ENCODE assay signal across 34 cellular contexts in genomic region chr11:75099635-75100034, GRCh38. TPM values are rescaled to one million over a fixed set of nuclear protein-coding genes. Genes with fewer than 3 reads are reported as not detected.
"Had no signal": no experiment of that assay in that cellular context is flagged by ENCODE, and none has a peak within 500 bp of the region (broad histone marks: within the 10 kb centered on the region; RNA-seq: fewer than 3 reads in every experiment).

No MANE protein-coding gene starts in this region.

- H3K4me3 Mint-ChIP-seq: activated CD4-positive, alpha-beta memory T cell treated with anti-CD3 and anti-CD28 coated beads, Interleukin-2, amount 10 ng/mL, durations not matched to agents 7 days and 5 days; activated CD4-positive, alpha-beta T cell treated with anti-CD3 and anti-CD28 coated beads for 36 hours; activated CD4-positive, alpha-beta T cell treated with anti-CD3 and anti-CD28 coated beads, Interleukin-2, amount 10 ng/mL, durations not matched to agents 7 days and 5 days; activated CD8-positive, alpha-beta memory T cell treated with anti-CD3 and anti-CD28 coated beads, Interleukin-2, amount 10 ng/mL, durations not matched to agents 7 days and 5 days; activated CD8-positive, alpha-beta T cell treated with anti-CD3 and anti-CD28 coated beads, Interleukin-2, amount 10 ng/mL, durations not matched to agents 7 days and 5 days; activated naive CD4-positive, alpha-beta T cell treated with anti-CD3 and anti-CD28 coated beads for 36 hours; activated naive CD8-positive, alpha-beta T cell treated with anti-CD3 and anti-CD28 coated beads for 36 hours; activated T-cell treated with anti-CD3 and anti-CD28 coated beads, Interleukin-2, amount 50 U/mL, for 4 hours; activated T-cell treated with anti-CD3 and anti-CD28 coated beads, Interleukin-2, amount 50 U/mL, for 72 hours; activated T-helper 1 cell treated with anti-CD3 and anti-CD28 coated beads, Interleukin-12 subunit alpha, Interleukin-12 subunit beta, Interleukin-2, Interleukin-4 antibody, amounts not matched to agents 30 ng/mL and 10 ng/mL and 1 ng/mL, durations not matched to agents 14 hours and 24 hours and 36 hours; T-helper 17 cell; WTC11 had no signal

- H3K36me3 ChIP-seq: adrenal gland, brain microvascular endothelial cell, breast epithelium, WERI-Rb-1 had no signal

- H3K27me3 ChIP-seq: adrenal gland, body of pancreas, breast epithelium had no signal

- H3K36me3 Mint-ChIP-seq: activated CD8-positive, alpha-beta memory T cell treated with anti-CD3 and anti-CD28 coated beads, Interleukin-2, amount 10 ng/mL, durations not matched to agents 7 days and 5 days; activated naive CD4-positive, alpha-beta T cell treated with anti-CD3 and anti-CD28 coated beads, Interleukin-2, amount 50 U/mL, for 72 hours; activated naive CD8-positive, alpha-beta T cell treated with anti-CD3 and anti-CD28 coated beads for 36 hours had no signal

- H3K4me1 Mint-ChIP-seq: activated CD4-positive, alpha-beta T cell treated with anti-CD3 and anti-CD28 coated beads, Interleukin-2, amount 10 ng/mL, durations not matched to agents 7 days and 5 days had no signal

- DNase-seq: activated CD4-positive, alpha-beta T cell treated with anti-CD3 and anti-CD28 coated beads for 1 hour; activated CD4-positive, alpha-beta T cell treated with anti-CD3 and anti-CD28 coated beads, Interleukin-2, amount 10 ng/mL, durations not matched to agents 7 days and 5 days; activated CD4-positive, CD25-positive, alpha-beta regulatory T cell; activated CD8-positive, alpha-beta memory T cell treated with anti-CD3 and anti-CD28 coated beads for 24 hours; activated CD8-positive, alpha-beta T cell treated with anti-CD3 and anti-CD28 coated beads, Interleukin-2, amount 10 ng/mL, durations not matched to agents 7 days and 5 days; activated effector memory CD4-positive, alpha-beta T cell treated with anti-CD3 and anti-CD28 coated beads, Interleukin-2, amount 50 U/mL, for 16 hours; activated gamma-delta T cell treated with Interleukin-2 at 50 U/mL for 16 hours; activated naive CD4-positive, alpha-beta T cell; activated naive CD4-positive, alpha-beta T cell treated with anti-CD3 and anti-CD28 coated beads, Interleukin-2, amount 50 U/mL, for 16 hours; activated T-cell treated with anti-CD3 and anti-CD28 coated beads, Interleukin-2, amount 50 U/mL, for 4 hours; adrenal gland; amniotic stem cell; aorta; body of pancreas; central memory CD4-positive, alpha-beta T cell; T-helper 17 cell; T1000; WERI-Rb-1 had no signal

- H3K27ac Mint-ChIP-seq: activated CD4-positive, alpha-beta memory T cell treated with anti-CD3 and anti-CD28 coated beads, Interleukin-2, amount 10 ng/mL, durations not matched to agents 7 days and 5 days; activated CD4-positive, alpha-beta T cell treated with anti-CD3 and anti-CD28 coated beads for 36 hours; activated CD4-positive, alpha-beta T cell treated with anti-CD3 and anti-CD28 coated beads, Interleukin-2, amount 10 ng/mL, durations not matched to agents 7 days and 5 days; activated CD8-positive, alpha-beta memory T cell treated with anti-CD3 and anti-CD28 coated beads, Interleukin-2, amount 10 ng/mL, durations not matched to agents 7 days and 5 days; activated CD8-positive, alpha-beta T cell treated with anti-CD3 and anti-CD28 coated beads, Interleukin-2, amount 10 ng/mL, durations not matched to agents 7 days and 5 days; activated naive CD4-positive, alpha-beta T cell treated with anti-CD3 and anti-CD28 coated beads for 36 hours; activated naive CD4-positive, alpha-beta T cell treated with anti-CD3 and anti-CD28 coated beads, Interleukin-2, amount 50 U/mL, for 72 hours; activated naive CD8-positive, alpha-beta T cell treated with anti-CD3 and anti-CD28 coated beads for 36 hours; activated T-cell treated with anti-CD3 and anti-CD28 coated beads, Interleukin-2, amount 50 U/mL, for 72 hours; activated T-helper 1 cell treated with anti-CD3 and anti-CD28 coated beads, Interleukin-12 subunit alpha, Interleukin-12 subunit beta, Interleukin-2, Interleukin-4 antibody, amounts not matched to agents 30 ng/mL and 10 ng/mL and 1 ng/mL, durations not matched to agents 14 hours and 24 hours and 36 hours; activated T-helper 17 cell treated with anti-CD3 and anti-CD28 coated beads, Interleukin-2, amount 50 U/mL, for 72 hours; T-helper 17 cell; WTC11 had no signal

- H3K4me3 ChIP-seq: adrenal gland, body of pancreas, breast epithelium had no signal

- H3K4me1 ChIP-seq: adrenal gland, body of pancreas, breast epithelium had no signal

- H3K9me3 ChIP-seq: adrenal gland, body of pancreas, breast epithelium had no signal

- ATAC-seq: activated CD8-positive, alpha-beta T cell treated with anti-CD3 and anti-CD28 coated beads, Interleukin-2, amount 10 ng/mL, durations not matched to agents 7 days and 5 days; body of pancreas; WTC11 had no signal

- H3K9me3 Mint-ChIP-seq: activated CD4-positive, alpha-beta memory T cell treated with anti-CD3 and anti-CD28 coated beads, Interleukin-2, amount 10 ng/mL, durations not matched to agents 7 days and 5 days; activated CD4-positive, alpha-beta T cell treated with anti-CD3 and anti-CD28 coated beads, Interleukin-2, amount 10 ng/mL, durations not matched to agents 7 days and 5 days; activated naive CD4-positive, alpha-beta T cell treated with anti-CD3 and anti-CD28 coated beads for 36 hours; activated naive CD8-positive, alpha-beta T cell treated with anti-CD3 and anti-CD28 coated beads for 36 hours; activated T-cell treated with anti-CD3 and anti-CD28 coated beads, Interleukin-2, amount 50 U/mL, for 4 hours; activated T-helper 1 cell treated with anti-CD3 and anti-CD28 coated beads, Interleukin-12 subunit alpha, Interleukin-12 subunit beta, Interleukin-2, Interleukin-4 antibody, amounts not matched to agents 30 ng/mL and 10 ng/mL and 1 ng/mL, durations not matched to agents 14 hours and 24 hours and 36 hours; activated T-helper 17 cell treated with anti-CD3 and anti-CD28 coated beads, Interleukin-2, amount 50 U/mL, for 72 hours had no signal

- FAIRE-seq: astrocyte had no signal

- H3K27ac ChIP-seq: adrenal gland, body of pancreas, brain microvascular endothelial cell, breast epithelium, WERI-Rb-1 had no signal

RNA-seq across cellular contexts. Expression of gene OR2AT4, which starts 3.0 kb away (rescaled TPM):
- total RNA-seq: activated CD4-positive, alpha-beta memory T cell treated with anti-CD3 and anti-CD28 coated beads, Interleukin-2, amount 10 ng/mL, durations not matched to agents 7 days and 5 days; activated CD4-positive, alpha-beta T cell treated with anti-CD3 and anti-CD28 coated beads for 36 hours; activated CD4-positive, alpha-beta T cell treated with anti-CD3 and anti-CD28 coated beads, Interleukin-2, amount 10 ng/mL, durations not matched to agents 7 days and 5 days; activated CD8-positive, alpha-beta memory T cell treated with anti-CD3 and anti-CD28 coated beads, Interleukin-2, amount 10 ng/mL, durations not matched to agents 7 days and 5 days; activated CD8-positive, alpha-beta T cell treated with anti-CD3 and anti-CD28 coated beads, Interleukin-2, amount 10 ng/mL, durations not matched to agents 7 days and 5 days; activated naive CD4-positive, alpha-beta T cell treated with anti-CD3 and anti-CD28 coated beads for 36 hours; activated naive CD4-positive, alpha-beta T cell treated with anti-CD3 and anti-CD28 coated beads, Interleukin-2, amount 50 U/mL, for 72 hours; activated naive CD8-positive, alpha-beta T cell treated with anti-CD3 and anti-CD28 coated beads for 36 hours; activated T-cell treated with anti-CD3 and anti-CD28 coated beads, Interleukin-2, amount 50 U/mL, for 4 hours; activated T-cell treated with anti-CD3 and anti-CD28 coated beads, Interleukin-2, amount 50 U/mL, for 72 hours; activated T-helper 1 cell treated with anti-CD3 and anti-CD28 coated beads, Interleukin-12 subunit alpha, Interleukin-12 subunit beta, Interleukin-2, Interleukin-4 antibody, amounts not matched to agents 30 ng/mL and 10 ng/mL and 1 ng/mL, durations not matched to agents 14 hours and 24 hours and 36 hours; activated T-helper 17 cell treated with anti-CD3 and anti-CD28 coated beads, Interleukin-2, amount 50 U/mL, for 72 hours; adrenal gland; aorta; astrocyte; breast epithelium; cardiac septum; cerebellum; T-helper 17 cell; T-helper 2 cell treated with Interferon-gamma antibody and Interleukin-4, amounts not matched to agents 100 ng/mL and 5 ng/mL, for 36 hours; WTC11 had no signal
- polyA plus RNA-seq: adrenal gland had no signal

RNA-seq across cellular contexts. Expression of gene SLCO2B1, which starts 51.3 kb away (rescaled TPM):
- total RNA-seq: activated CD4-positive, alpha-beta T cell treated with anti-CD3 and anti-CD28 coated beads for 36 hours; activated CD8-positive, alpha-beta memory T cell treated with anti-CD3 and anti-CD28 coated beads, Interleukin-2, amount 10 ng/mL, durations not matched to agents 7 days and 5 days; activated CD8-positive, alpha-beta T cell treated with anti-CD3 and anti-CD28 coated beads, Interleukin-2, amount 10 ng/mL, durations not matched to agents 7 days and 5 days; activated naive CD4-positive, alpha-beta T cell treated with anti-CD3 and anti-CD28 coated beads for 36 hours; activated naive CD4-positive, alpha-beta T cell treated with anti-CD3 and anti-CD28 coated beads, Interleukin-2, amount 50 U/mL, for 72 hours; activated naive CD8-positive, alpha-beta T cell treated with anti-CD3 and anti-CD28 coated beads for 36 hours; activated T-cell treated with anti-CD3 and anti-CD28 coated beads, Interleukin-2, amount 50 U/mL, for 72 hours; activated T-helper 1 cell treated with anti-CD3 and anti-CD28 coated beads, Interleukin-12 subunit alpha, Interleukin-12 subunit beta, Interleukin-2, Interleukin-4 antibody, amounts not matched to agents 30 ng/mL and 10 ng/mL and 1 ng/mL, durations not matched to agents 14 hours and 24 hours and 36 hours; T-helper 17 cell had no signal
